Comparison of ENCODE assay signal across 8 cellular contexts in the genomic region with DNA sequence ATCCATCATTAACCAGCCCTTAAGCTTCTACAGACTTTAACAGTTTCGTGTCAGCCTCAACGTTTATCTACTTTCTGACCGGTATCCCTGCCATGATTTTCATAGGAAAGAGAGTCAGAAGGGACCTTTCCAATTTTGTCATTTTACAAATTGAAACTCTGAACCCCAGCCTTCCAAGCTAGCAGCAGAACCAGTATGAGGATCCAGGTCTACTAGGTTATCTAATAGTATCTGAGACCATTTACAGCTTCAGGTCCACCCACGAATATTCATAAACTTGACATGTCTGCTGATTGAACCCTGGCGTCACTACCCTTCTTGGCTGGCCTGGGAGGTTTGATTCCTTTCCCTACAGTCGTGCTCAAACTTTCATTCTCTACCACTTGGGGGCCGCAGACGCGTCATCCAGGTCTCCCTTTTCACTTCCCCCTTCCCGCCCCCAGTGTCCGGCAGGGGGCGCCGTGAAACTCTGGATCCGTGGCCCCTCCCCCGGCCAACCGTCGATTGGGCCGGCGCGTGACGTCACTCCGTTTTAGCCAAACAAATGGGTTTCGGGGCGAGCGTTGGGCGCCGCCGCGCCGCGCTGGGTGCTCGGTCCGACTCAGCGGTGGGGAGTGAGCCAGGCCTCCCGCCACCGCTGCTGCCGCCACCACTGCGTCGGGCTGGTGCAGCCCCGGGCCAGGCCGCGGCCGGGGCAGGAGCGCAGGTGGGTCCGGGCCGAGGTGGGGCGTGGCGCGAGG. TPM values are rescaled to one million over a fixed set of nuclear protein-coding genes. Genes with fewer than 3 reads are reported as not detected.
A peak's percentile ranks its signal among the peaks of the same experiment; 100 is the strongest.
DNase-seq lines count a peak whose midpoint lies in the region; ATAC-seq, FAIRE-seq and TF ChIP-seq lines count a peak whose summit lies in the region.

A gene with protein sequence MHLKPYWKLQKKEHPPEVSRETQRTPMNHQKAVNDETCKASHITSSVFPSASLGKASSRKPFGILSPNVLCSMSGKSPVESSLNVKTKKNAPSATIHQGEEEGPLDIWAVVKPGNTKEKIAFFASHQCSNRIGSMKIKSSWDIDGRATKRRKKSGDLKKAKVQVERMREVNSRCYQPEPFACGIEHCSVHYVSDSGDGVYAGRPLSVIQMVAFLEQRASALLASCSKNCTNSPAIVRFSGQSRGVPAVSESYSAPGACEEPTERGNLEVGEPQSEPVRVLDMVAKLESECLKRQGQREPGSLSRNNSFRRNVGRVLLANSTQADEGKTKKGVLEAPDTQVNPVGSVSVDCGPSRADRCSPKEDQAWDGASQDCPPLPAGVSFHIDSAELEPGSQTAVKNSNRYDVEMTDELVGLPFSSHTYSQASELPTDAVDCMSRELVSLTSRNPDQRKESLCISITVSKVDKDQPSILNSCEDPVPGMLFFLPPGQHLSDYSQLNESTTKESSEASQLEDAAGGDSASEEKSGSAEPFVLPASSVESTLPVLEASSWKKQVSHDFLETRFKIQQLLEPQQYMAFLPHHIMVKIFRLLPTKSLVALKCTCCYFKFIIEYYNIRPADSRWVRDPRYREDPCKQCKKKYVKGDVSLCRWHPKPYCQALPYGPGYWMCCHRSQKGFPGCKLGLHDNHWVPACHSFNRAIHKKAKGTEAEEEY (plus strand): TSS at position 590 of the 740 bp plus-strand sequence. CDS start 78,970 bp downstream, outside the sequence.

- FAIRE-seq in GM12891 (lab: Jason Lieb, UNC) = peak; percentile 98

- no peaks in the 10 kb centered on the region for H3K4me1 ChIP-seq in urinary bladder (ENCODE audit: insufficient read depth)

- intact Hi-C loops in T-helper 1 cell treated with Interleukin-12 subunit alpha and Interleukin-12 subunit beta and Interleukin-4 antibody, amounts not matched to agents 30 ng/mL and 1 ng/mL, for 36 hours (cut with micrococcal nuclease) = loop anchor here (1.0 to 10.0 kb wide), 22 partner anchors 26 to 1998 kb away; a partner anchor contains a TSS
- intact Hi-C loops in left cardiac atrium (cut with DNase I) = loop anchor here (2.0 to 5.0 kb wide), 3 partner anchors 81 to 141 kb away; a partner anchor contains a TSS

- no peaks in the 10 kb centered on the region for H3K27me3 Mint-ChIP-seq in progenitor cell of endocrine pancreas

- H3K4me3 ChIP-seq in urinary bladder (ENCODE audit: low read depth, low read length) = peak within 1 kb of the TSS; percentile 83

- peak; percentile 64; the same call in 1 of the 2 replicates for TF ChIP-seq POLR2A in GM12891 (IDR thresholded peaks at IDR 0.05; ENCODE audit: low read depth, low read length)

- peaks cover 1% of the 10 kb centered on the region for H3K36me3 Mint-ChIP-seq in progenitor cell of endocrine pancreas (ENCODE audit: insufficient read depth)

- peak within 1 kb of the TSS; percentile 89 for H3K4me3 Mint-ChIP-seq in progenitor cell of endocrine pancreas (ENCODE audit: low read depth)

- peaks cover 33% of the 10 kb centered on the region for H3K4me1 Mint-ChIP-seq in progenitor cell of endocrine pancreas (ENCODE audit: low read depth)

- whole genome bisulfite sequencing in urinary bladder = 1% methylated on average over 49 of the region's 49 CpGs

- peak within 1 kb of the TSS; percentile 97 for H3K27ac ChIP-seq in urinary bladder (ENCODE audit: low read depth)

- peak; percentile 75 for DNase-seq in GM12891 (ENCODE audit: insufficient read length, low spot score)
- peak; percentile 95 for DNase-seq in NCI-H146 (lab: John Stamatoyannopoulos, UW)
- DNase-seq in amniotic stem cell (lab: John Stamatoyannopoulos, UW) = peak; percentile 96
- DNase-seq in left cardiac atrium = peak; percentile 99
- peak; percentile 100 for DNase-seq in progenitor cell of endocrine pancreas (ENCODE audit: low spot score, unreplicated experiment)

- peak; percentile 100 for TF ChIP-seq CTCF in progenitor cell of endocrine pancreas (IDR thresholded peaks at IDR 0.05; ENCODE audit: unreplicated experiment)

- H3K9me3 Mint-ChIP-seq in progenitor cell of endocrine pancreas (ENCODE audit: low read depth) = no peaks in the 10 kb centered on the region

- ATAC-seq in HG02852 (IDR thresholded peaks at IDR 0.05; ENCODE audit: unreplicated experiment) = peak; percentile 82
- peak; percentile 94 to 95 for ATAC-seq in left cardiac atrium

- H3K27ac Mint-ChIP-seq in progenitor cell of endocrine pancreas = peak within 1 kb of the TSS; percentile 99

- no peaks in the 10 kb centered on the region for H3K36me3 ChIP-seq in urinary bladder (ENCODE audit: insufficient read depth)

TF ChIP-seq in GM12891, 5 proteins besides CTCF, POLR2A, EP300 and RAD21:
- TF ChIP-seq SPI1 (IDR thresholded peaks at IDR 0.05; ENCODE audit: low read depth, low read length) (peak; percentile 92), POU2F2 (IDR thresholded peaks at IDR 0.05; ENCODE audit: low read depth, low read length) (peak; percentile 50; the same call in 1 of the 2 replicates), PAX5 (IDR thresholded peaks at IDR 0.05; ENCODE audit: insufficient read depth, low read length, severe bottlenecking) (peak; percentile 80), TAF1 (IDR thresholded peaks at IDR 0.05; ENCODE audit: low read depth, low read length) (no peak), POLR2AphosphoS5 (IDR thresholded peaks at IDR 0.05; ENCODE audit: low read depth, low read length) (peak; percentile 62; the same call in 1 of the 2 replicates)

RNA-seq across cellular contexts. Expression of the gene that starts here (rescaled TPM):
- 8.2 TPM for polyA plus RNA-seq in GM12891 (2012; ENCODE audit: low read depth, missing spikeins)
- total RNA-seq in T-helper 1 cell treated with Interleukin-12 subunit alpha and Interleukin-12 subunit beta and Interleukin-4 antibody, amounts not matched to agents 30 ng/mL and 1 ng/mL, for 36 hours = 17.7 and 18.9 TPM in 2 replicates
- 10 to 100 TPM; 18.8 to 23.8 TPM for total RNA-seq in left cardiac atrium
- 32.1 and 32.4 TPM in 2 replicates for total RNA-seq in progenitor cell of endocrine pancreas
- total RNA-seq in urinary bladder = 39.0 TPM
- 12.1 TPM for polyA plus RNA-seq in urinary bladder

Comparison
In these comparisons a context has a peak if more than half of its experiments do, and no peak if none do; other contexts are left out.
1. Peak in every context shown above with its lines: DNase-seq, ATAC-seq, H3K4me3 ChIP-seq and H3K27ac ChIP-seq.